Comparison of ENCODE assay signal across 9 cellular contexts in the genomic region with DNA sequence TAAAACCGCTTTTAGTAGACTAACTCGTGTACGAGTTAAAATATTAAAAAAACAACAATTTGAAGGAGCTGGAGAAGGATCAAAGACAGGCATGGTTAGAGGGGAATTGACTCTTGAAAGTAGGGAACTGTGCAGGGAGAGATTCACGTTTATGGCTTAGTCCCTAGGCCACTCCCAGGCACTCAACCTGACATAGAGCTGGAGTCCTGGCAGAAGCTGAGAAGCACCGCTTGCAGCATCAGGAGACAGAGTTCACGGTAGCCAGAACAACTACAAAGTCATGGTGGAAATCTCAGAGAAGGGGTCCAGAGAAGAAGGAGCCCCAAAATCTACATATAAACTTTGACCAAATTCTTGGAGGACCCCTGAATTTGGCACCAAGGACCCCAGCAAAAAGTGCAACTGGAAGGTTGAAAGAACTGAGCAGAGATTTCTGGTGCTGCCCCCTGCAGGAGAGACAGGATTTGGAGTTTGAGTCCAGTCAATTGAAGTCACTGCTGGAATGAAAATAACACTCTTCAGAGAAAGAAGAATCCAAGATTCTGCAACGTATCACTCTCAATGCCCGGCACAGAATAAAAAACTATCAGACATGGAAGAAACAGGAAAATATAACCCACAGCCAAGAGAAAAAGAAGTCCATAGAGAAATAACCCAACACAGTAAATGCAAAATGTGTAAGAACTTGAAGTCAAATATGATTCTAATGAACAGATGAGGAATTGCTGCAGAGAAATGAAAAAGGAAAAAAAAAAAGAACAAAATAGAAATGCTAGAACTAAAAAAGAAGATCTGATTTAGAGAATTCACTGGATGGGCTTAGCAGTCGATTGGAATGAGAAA.
DNase-seq lines count a peak whose midpoint lies in the region; ATAC-seq and TF ChIP-seq lines count a peak whose summit lies in the region.
"Had no signal": no experiment of that assay in that cellular context is flagged by ENCODE, and none has a peak within 500 bp of the region (broad histone marks: within the 10 kb centered on the region; RNA-seq: fewer than 3 reads in every experiment).

No MANE protein-coding gene starts in this region.

- H3K27me3 ChIP-seq in psoas muscle (ENCODE audit: insufficient read depth in 3 of 3, low read length in 2 of 3), result no peaks in the 10 kb centered on the region

- H3K36me3 Mint-ChIP-seq in activated T-cell treated with anti-CD3 and anti-CD28 coated beads, Interleukin-2, amount 50 U/mL, for 4 hours (ENCODE audit: insufficient read depth), result no peaks in the 10 kb centered on the region
- H3K36me3 Mint-ChIP-seq: stimulated activated effector memory CD8-positive, alpha-beta T cell treated with anti-CD3 and anti-CD28 coated beads, Interleukin-12 subunit alpha, Interleukin-12 subunit beta, amount 100 ng/mL, for 72 hours had no signal

- H3K4me1 ChIP-seq in psoas muscle, result no peaks in the 10 kb centered on the region

- peaks cover 3% of the 10 kb centered on the region for H3K9me3 Mint-ChIP-seq in activated T-cell treated with anti-CD3 and anti-CD28 coated beads, Interleukin-2, amount 50 U/mL, for 4 hours
- H3K9me3 Mint-ChIP-seq: stimulated activated effector memory CD8-positive, alpha-beta T cell treated with anti-CD3 and anti-CD28 coated beads, Interleukin-12 subunit alpha, Interleukin-12 subunit beta, amount 100 ng/mL, for 72 hours had no signal

- H3K36me3 ChIP-seq in psoas muscle (ENCODE audit: insufficient read depth in 1 of 2, low read depth in 1 of 2), result no peaks in the 10 kb centered on the region

- DNase-seq in activated T-cell treated with anti-CD3 and anti-CD28 coated beads for 24 hours (ENCODE audit: low read depth) (peak; percentile 7), NCI-H82 (lab: John Stamatoyannopoulos, UW) (peak; percentile 70), dermis blood vessel endothelial cell (peak; percentile 58), psoas muscle (no peak), NCI-H1105 treated with DMSO at 0.1 percent for 48 hours (lab: John Stamatoyannopoulos, UW) (no peak), NCI-H1436 treated with DMSO at 0.1 percent for 48 hours (lab: John Stamatoyannopoulos, UW) (no peak), 8988T (no peak)
- no peak for DNase-seq in activated T-cell treated with anti-CD3 and anti-CD28 coated beads, Interleukin-2, amount 50 U/mL, for 4 hours

- H3K4me3 ChIP-seq in psoas muscle, result no peak overlapping the region

- no peak overlapping the region for H3K4me3 Mint-ChIP-seq in activated T-cell treated with anti-CD3 and anti-CD28 coated beads, Interleukin-2, amount 50 U/mL, for 4 hours
- H3K4me3 Mint-ChIP-seq: stimulated activated effector memory CD8-positive, alpha-beta T cell treated with anti-CD3 and anti-CD28 coated beads, Interleukin-12 subunit alpha, Interleukin-12 subunit beta, amount 100 ng/mL, for 72 hours had no signal

- 69 to 76% (median 69%) methylated on average over 9 of the region's 9 CpGs for WGBS in psoas muscle, 3 donors

- no peak overlapping the region for H3K27ac ChIP-seq in psoas muscle

- no peaks in the 10 kb centered on the region for H3K9me3 ChIP-seq in psoas muscle

- TF ChIP-seq CTCF in psoas muscle (IDR thresholded peaks at IDR 0.05), result peak; percentile 32

- H3K4me1 Mint-ChIP-seq in activated T-cell treated with anti-CD3 and anti-CD28 coated beads, Interleukin-2, amount 50 U/mL, for 4 hours (ENCODE audit: low read depth), result no peaks in the 10 kb centered on the region
- H3K4me1 Mint-ChIP-seq: stimulated activated effector memory CD8-positive, alpha-beta T cell treated with anti-CD3 and anti-CD28 coated beads, Interleukin-12 subunit alpha, Interleukin-12 subunit beta, amount 100 ng/mL, for 72 hours had no signal

- intact Hi-C loops in psoas muscle (cut with DNase I), result no loop called here

- no peak for ATAC-seq in activated T-cell treated with anti-CD3 and anti-CD28 coated beads, Interleukin-2, amount 50 U/mL, for 4 hours
- no peak for ATAC-seq in psoas muscle
- ATAC-seq: stimulated activated effector memory CD8-positive, alpha-beta T cell treated with anti-CD3 and anti-CD28 coated beads, Interleukin-12 subunit alpha, Interleukin-12 subunit beta, amount 100 ng/mL, for 72 hours had no signal

- peaks cover 4% of the 10 kb centered on the region for H3K27me3 Mint-ChIP-seq in activated T-cell treated with anti-CD3 and anti-CD28 coated beads, Interleukin-2, amount 50 U/mL, for 4 hours (ENCODE audit: low read depth)

Comparison
In these comparisons a context has a peak if more than half of its experiments do, and no peak if none do; other contexts are left out.
1. DNase-seq: peak in activated T-cell treated with anti-CD3 and anti-CD28 coated beads for 24 hours (single experiment), NCI-H82 (single experiment) and dermis blood vessel endothelial cell (single experiment); none in activated T-cell treated with anti-CD3 and anti-CD28 coated beads, Interleukin-2, amount 50 U/mL, for 4 hours (single experiment), psoas muscle (0 of 2), NCI-H1105 treated with DMSO at 0.1 percent for 48 hours (single experiment), NCI-H1436 treated with DMSO at 0.1 percent for 48 hours (single experiment) and 8988T (single experiment).